ENCODE assay signal across 14 cellular contexts in the genomic region with DNA sequence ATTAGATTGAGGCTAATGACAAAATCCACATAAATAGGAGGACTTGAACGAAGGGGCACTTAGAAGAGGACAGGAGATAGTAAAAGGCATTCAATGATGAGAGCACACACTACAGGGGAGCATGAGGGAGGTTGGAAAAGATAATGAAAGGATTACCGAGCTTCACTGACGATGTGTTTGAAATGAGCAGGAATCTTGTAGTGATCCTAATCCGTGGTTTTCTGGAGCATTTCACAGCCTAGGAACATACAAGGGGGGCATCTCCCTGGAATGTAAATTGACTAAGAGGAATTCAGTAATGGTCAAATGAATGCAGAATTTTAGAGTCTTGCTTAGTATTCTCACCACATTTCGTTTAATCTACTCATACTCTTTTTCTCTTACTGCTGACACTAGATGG. TPM values are rescaled to one million over a fixed set of nuclear protein-coding genes. Genes with fewer than 3 reads are reported as not detected.
DNase-seq lines count a peak whose midpoint lies in the region; ATAC-seq and TF ChIP-seq lines count a peak whose summit lies in the region.
"Had no signal": no experiment of that assay in that cellular context is flagged by ENCODE, and none has a peak within 500 bp of the region (broad histone marks: within the 10 kb centered on the region; RNA-seq: fewer than 3 reads in every experiment).

No MANE protein-coding gene starts in this region.

- no peak overlapping the region for H2BK15ac ChIP-seq in mesendoderm (replicated peaks; ENCODE audit: low read depth)

- no CpG with 5 or more reads among the region's 5 CpGs for WGBS in mesendoderm (ENCODE audit: extremely low coverage, insufficient coverage, low lambda C conversion rate)
- 45% methylated on average over 5 of the region's 5 CpGs for WGBS in smooth muscle cell (ENCODE audit: low lambda C conversion rate)

- no peaks in the 10 kb centered on the region for H3K9me3 Mint-ChIP-seq in activated T-cell treated with anti-CD3 and anti-CD28 coated beads, Interleukin-2, amount 50 U/mL, for 72 hours
- no peaks in the 10 kb centered on the region for H3K9me3 Mint-ChIP-seq in activated T-cell treated with anti-CD3 and anti-CD28 coated beads, Interleukin-2, amount 50 U/mL, for 4 hours
- H3K9me3 Mint-ChIP-seq in natural killer cell treated with Interleukin-12 subunit alpha and Interleukin-12 subunit beta and Interleukin-15 and Interleukin-18, amount 100 ng/mL, for 72 hours = no peaks in the 10 kb centered on the region
- H3K9me3 Mint-ChIP-seq: CD14-positive monocyte had no signal

- H3K4me3 ChIP-seq in mesendoderm (ENCODE audit: low read length) (no peak overlapping the region), smooth muscle cell (no peak overlapping the region)
- H3K4me3 ChIP-seq: PC-9 had no signal

- H3K4me1 ChIP-seq in mesendoderm (ENCODE audit: control insufficient read depth, low read depth, low read length) (peaks cover 4% of the 10 kb centered on the region), smooth muscle cell (ENCODE audit: low read depth) (peaks cover 20% of the 10 kb centered on the region)

- H3K9me3 ChIP-seq in smooth muscle cell (replicated peaks; ENCODE audit: low read depth) = no peaks in the 10 kb centered on the region

- DNase-seq in activated T-cell treated with anti-CD3 and anti-CD28 coated beads, Interleukin-2, amount 50 U/mL, for 72 hours = no peak
- no peak for DNase-seq in activated T-cell treated with anti-CD3 and anti-CD28 coated beads, Interleukin-2, amount 50 U/mL, for 4 hours
- DNase-seq in amniotic epithelial cell (ENCODE audit: low read depth) = peak; percentile 71
- DNase-seq in mesendoderm = peak; percentile 32
- DNase-seq in smooth muscle cell (lab: John Stamatoyannopoulos, UW; ENCODE audit: unreplicated experiment) = no peak
- no peak for DNase-seq in natural killer cell treated with Interleukin-12 subunit alpha and Interleukin-12 subunit beta and Interleukin-15 and Interleukin-18, amount 100 ng/mL, for 72 hours (ENCODE audit: low spot score)
- DNase-seq in HEK293T (ENCODE audit: extremely low spot score) = no peak
- no peak for DNase-seq in DMS79 (lab: John Stamatoyannopoulos, UW)
- DNase-seq: Karpas-422, NCI-H1930, NCI-H2171, NCI-H774, PC-9 had no signal

- peaks cover 18% of the 10 kb centered on the region for H3K79me1 ChIP-seq in mesendoderm (ENCODE audit: low read length)

- H3K27me3 Mint-ChIP-seq in activated T-cell treated with anti-CD3 and anti-CD28 coated beads, Interleukin-2, amount 50 U/mL, for 72 hours (ENCODE audit: low read depth) = no peaks in the 10 kb centered on the region
- no peaks in the 10 kb centered on the region for H3K27me3 Mint-ChIP-seq in activated T-cell treated with anti-CD3 and anti-CD28 coated beads, Interleukin-2, amount 50 U/mL, for 4 hours (ENCODE audit: low read depth)
- no peaks in the 10 kb centered on the region for H3K27me3 Mint-ChIP-seq in natural killer cell treated with Interleukin-12 subunit alpha and Interleukin-12 subunit beta and Interleukin-15 and Interleukin-18, amount 100 ng/mL, for 72 hours

- no peak overlapping the region for H2BK5ac ChIP-seq in mesendoderm (ENCODE audit: low read length)

- H3K4me2 ChIP-seq in mesendoderm (ENCODE audit: low read length) (no peak overlapping the region), smooth muscle cell (no peak overlapping the region)
- H3K4me2 ChIP-seq: PC-9 had no signal

- no peak overlapping the region for H4K5ac ChIP-seq in mesendoderm (ENCODE audit: low read length)

- H3K27ac ChIP-seq in mesendoderm (ENCODE audit: low read depth, low read length) (no peak overlapping the region), smooth muscle cell (ENCODE audit: low read depth) (peak overlapping the region; percentile 14)

- no peak overlapping the region for H3K9ac ChIP-seq in mesendoderm (ENCODE audit: low read length)
- no peak overlapping the region for H3K9ac ChIP-seq in smooth muscle cell (ENCODE audit: low read depth)

- H3K4ac ChIP-seq in mesendoderm (ENCODE audit: low read depth, low read length) = no peak overlapping the region

- H4K20me1 ChIP-seq in smooth muscle cell (ENCODE audit: low read depth) = peaks cover 49% of the 10 kb centered on the region

- H3K18ac ChIP-seq in mesendoderm (ENCODE audit: low read length) = no peak overlapping the region

- H2AK5ac ChIP-seq in mesendoderm (ENCODE audit: low read length) = no peak overlapping the region

- no peak overlapping the region for H2AFZ ChIP-seq in smooth muscle cell (ENCODE audit: low read depth)
- H2AFZ ChIP-seq: PC-9 had no signal

- H3K27ac Mint-ChIP-seq in activated T-cell treated with anti-CD3 and anti-CD28 coated beads, Interleukin-2, amount 50 U/mL, for 72 hours = peak overlapping the region; percentile 11
- H3K27ac Mint-ChIP-seq in natural killer cell treated with Interleukin-12 subunit alpha and Interleukin-12 subunit beta and Interleukin-15 and Interleukin-18, amount 100 ng/mL, for 72 hours = peak overlapping the region in 1 of 2 donors; percentile 8
- H3K27ac Mint-ChIP-seq: CD14-positive monocyte had no signal

- H3K36me3 ChIP-seq in mesendoderm (ENCODE audit: control insufficient read depth, insufficient read depth, low read length) = peaks cover 7% of the 10 kb centered on the region
- H3K36me3 ChIP-seq in smooth muscle cell (ENCODE audit: low read depth) = peaks cover 16% of the 10 kb centered on the region

- H3K27me3 ChIP-seq in mesendoderm (ENCODE audit: insufficient read depth, low read length, poor library complexity) = no peaks in the 10 kb centered on the region
- no peaks in the 10 kb centered on the region for H3K27me3 ChIP-seq in smooth muscle cell (ENCODE audit: low read depth)

- POLR2A ChIA-PET in HEK293T (lab: Yijun Ruan, JAX) = no interaction called here

- no peak overlapping the region for H4K8ac ChIP-seq in mesendoderm (ENCODE audit: low read depth, low read length)

- no peak overlapping the region for H3K4me3 Mint-ChIP-seq in activated T-cell treated with anti-CD3 and anti-CD28 coated beads, Interleukin-2, amount 50 U/mL, for 72 hours
- no peak overlapping the region for H3K4me3 Mint-ChIP-seq in activated T-cell treated with anti-CD3 and anti-CD28 coated beads, Interleukin-2, amount 50 U/mL, for 4 hours
- H3K4me3 Mint-ChIP-seq in natural killer cell treated with Interleukin-12 subunit alpha and Interleukin-12 subunit beta and Interleukin-15 and Interleukin-18, amount 100 ng/mL, for 72 hours = no peak overlapping the region
- H3K4me3 Mint-ChIP-seq: CD14-positive monocyte had no signal

- no peak overlapping the region for H3K23ac ChIP-seq in mesendoderm (ENCODE audit: low read length)

- ATAC-seq in activated T-cell treated with anti-CD3 and anti-CD28 coated beads, Interleukin-2, amount 50 U/mL, for 72 hours (replicated peaks in 1 of 2) = no peak
- ATAC-seq in activated T-cell treated with anti-CD3 and anti-CD28 coated beads, Interleukin-2, amount 50 U/mL, for 4 hours = no peak
- ATAC-seq in natural killer cell treated with Interleukin-12 subunit alpha and Interleukin-12 subunit beta and Interleukin-15 and Interleukin-18, amount 100 ng/mL, for 72 hours = no peak

- H2BK120ac ChIP-seq in mesendoderm (ENCODE audit: low read depth, low read length) = no peak overlapping the region

- H3F3A ChIP-seq in smooth muscle cell (ENCODE audit: low read depth) = no peaks in the 10 kb centered on the region

- peaks cover 20% of the 10 kb centered on the region for H3K4me1 Mint-ChIP-seq in activated T-cell treated with anti-CD3 and anti-CD28 coated beads, Interleukin-2, amount 50 U/mL, for 72 hours (ENCODE audit: low read depth)
- peaks cover 27% of the 10 kb centered on the region for H3K4me1 Mint-ChIP-seq in activated T-cell treated with anti-CD3 and anti-CD28 coated beads, Interleukin-2, amount 50 U/mL, for 4 hours (ENCODE audit: low read depth)
- H3K4me1 Mint-ChIP-seq in natural killer cell treated with Interleukin-12 subunit alpha and Interleukin-12 subunit beta and Interleukin-15 and Interleukin-18, amount 100 ng/mL, for 72 hours (ENCODE audit: low read depth in 2 of 2) = peaks cover 24% of the 10 kb centered on the region in 2 donors

- H3K56ac ChIP-seq in mesendoderm (ENCODE audit: low read length) = no peak overlapping the region

- no peak for TF ChIP-seq CTCF in smooth muscle cell (IDR thresholded peaks at IDR 0.05; ENCODE audit: borderline replicate concordance, insufficient read depth, poor library complexity, severe bottlenecking)

- H3K79me2 ChIP-seq in mesendoderm (ENCODE audit: control insufficient read depth, insufficient read depth, low read length) = peaks cover 26% of the 10 kb centered on the region
- H3K79me2 ChIP-seq in smooth muscle cell (ENCODE audit: low read depth) = peaks cover 35% of the 10 kb centered on the region

- CTCF ChIA-PET in HEK293T (lab: Yijun Ruan, JAX) = no interaction called here

- H3K36me3 Mint-ChIP-seq in activated T-cell treated with anti-CD3 and anti-CD28 coated beads, Interleukin-2, amount 50 U/mL, for 72 hours (ENCODE audit: insufficient read depth in 2 of 2) = peaks cover 7 to 11% of the 10 kb centered on the region in 2 donors
- H3K36me3 Mint-ChIP-seq in activated T-cell treated with anti-CD3 and anti-CD28 coated beads, Interleukin-2, amount 50 U/mL, for 4 hours (ENCODE audit: insufficient read depth) = peaks cover 41% of the 10 kb centered on the region
- peaks cover 23% of the 10 kb centered on the region for H3K36me3 Mint-ChIP-seq in natural killer cell treated with Interleukin-12 subunit alpha and Interleukin-12 subunit beta and Interleukin-15 and Interleukin-18, amount 100 ng/mL, for 72 hours

RNA-seq across cellular contexts. Expression of a gene that starts 5.2 kb away (rescaled TPM):
- total RNA-seq in activated T-cell treated with anti-CD3 and anti-CD28 coated beads, Interleukin-2, amount 50 U/mL, for 72 hours = 10 to 100 TPM; 19.2 to 23.9 TPM
- 10 to 100 TPM; 27.2 to 30.2 (median 29.3) TPM for total RNA-seq in activated T-cell treated with anti-CD3 and anti-CD28 coated beads, Interleukin-2, amount 50 U/mL, for 4 hours
- 42.0 TPM for polyA plus RNA-seq in mesendoderm (2013, experiment 1 of 2)
- 45.1 TPM for polyA plus RNA-seq in mesendoderm (2013, experiment 2 of 2)
- 35.4 and 38.3 TPM in 2 replicates for total RNA-seq in smooth muscle cell
- polyA plus RNA-seq in smooth muscle cell = 28.7 and 29.5 TPM in 2 replicates
- total RNA-seq in natural killer cell treated with Interleukin-12 subunit alpha and Interleukin-12 subunit beta and Interleukin-15 and Interleukin-18, amount 100 ng/mL, for 72 hours = 10 to 100 TPM; 24.5 to 29.1 TPM

RNA-seq across cellular contexts. Expression of a gene that starts 33.8 kb away (rescaled TPM):
- 10 to 100 TPM; 62.0 to 64.1 TPM for total RNA-seq in activated T-cell treated with anti-CD3 and anti-CD28 coated beads, Interleukin-2, amount 50 U/mL, for 72 hours
- 10 to 100 TPM; 36.0 to 43.4 (median 42.4) TPM for total RNA-seq in activated T-cell treated with anti-CD3 and anti-CD28 coated beads, Interleukin-2, amount 50 U/mL, for 4 hours
- polyA plus RNA-seq in mesendoderm (2013, experiment 1 of 2) = 80.1 TPM
- polyA plus RNA-seq in mesendoderm (2013, experiment 2 of 2) = 73.8 TPM
- total RNA-seq in smooth muscle cell = 18.8 and 24.4 TPM in 2 replicates
- 14.2 and 25.1 TPM in 2 replicates for polyA plus RNA-seq in smooth muscle cell
- total RNA-seq in natural killer cell treated with Interleukin-12 subunit alpha and Interleukin-12 subunit beta and Interleukin-15 and Interleukin-18, amount 100 ng/mL, for 72 hours = 10 to 100 TPM; 27.9 to 49.5 TPM

RNA-seq across cellular contexts. Expression of a gene that starts 34.2 kb away (rescaled TPM):
- total RNA-seq in activated T-cell treated with anti-CD3 and anti-CD28 coated beads, Interleukin-2, amount 50 U/mL, for 72 hours = 100 to 1,000 TPM; 114 to 121 TPM
- total RNA-seq in activated T-cell treated with anti-CD3 and anti-CD28 coated beads, Interleukin-2, amount 50 U/mL, for 4 hours = 100 to 1,000 TPM; 106 to 112 (median 109) TPM
- 181 TPM for polyA plus RNA-seq in mesendoderm (2013, experiment 1 of 2)
- polyA plus RNA-seq in mesendoderm (2013, experiment 2 of 2) = 174 TPM
- total RNA-seq in smooth muscle cell = 53.2 and 56.6 TPM in 2 replicates
- 95.5 and 110 TPM in 2 replicates for polyA plus RNA-seq in smooth muscle cell
- 100 to 1,000 TPM in 1 of 2 donors, 10 to 100 TPM in 1; 85.4 to 145 TPM for total RNA-seq in natural killer cell treated with Interleukin-12 subunit alpha and Interleukin-12 subunit beta and Interleukin-15 and Interleukin-18, amount 100 ng/mL, for 72 hours

RNA-seq across cellular contexts. Expression of a gene that starts 36.2 kb away (rescaled TPM):
- under 1 TPM in 1 of 2 donors, not detected in 1; 0.91 TPM for total RNA-seq in activated T-cell treated with anti-CD3 and anti-CD28 coated beads, Interleukin-2, amount 50 U/mL, for 72 hours
- 1 to 10 TPM; 1.4 to 1.7 (median 1.6) TPM for total RNA-seq in activated T-cell treated with anti-CD3 and anti-CD28 coated beads, Interleukin-2, amount 50 U/mL, for 4 hours
- 0.91 TPM for polyA plus RNA-seq in mesendoderm (2013, experiment 1 of 2)
- polyA plus RNA-seq in mesendoderm (2013, experiment 2 of 2) = 0.88 TPM
- 0.76 and 4.5 TPM in 2 replicates for total RNA-seq in smooth muscle cell
- polyA plus RNA-seq in smooth muscle cell = 0.69 and 1.1 TPM in 2 replicates
- under 1 TPM in 1 of 2 donors, not detected in 1; 0.52 TPM for total RNA-seq in natural killer cell treated with Interleukin-12 subunit alpha and Interleukin-12 subunit beta and Interleukin-15 and Interleukin-18, amount 100 ng/mL, for 72 hours

RNA-seq across cellular contexts. Expression of a gene that starts 55.4 kb away (rescaled TPM):
- 10 to 100 TPM; 12.4 to 12.6 TPM for total RNA-seq in activated T-cell treated with anti-CD3 and anti-CD28 coated beads, Interleukin-2, amount 50 U/mL, for 72 hours
- 10 to 100 TPM; 16.5 to 23.1 (median 17.5) TPM for total RNA-seq in activated T-cell treated with anti-CD3 and anti-CD28 coated beads, Interleukin-2, amount 50 U/mL, for 4 hours
- 100 TPM for polyA plus RNA-seq in mesendoderm (2013, experiment 1 of 2)
- polyA plus RNA-seq in mesendoderm (2013, experiment 2 of 2) = 102 TPM
- 24.9 and 42.4 TPM in 2 replicates for total RNA-seq in smooth muscle cell
- polyA plus RNA-seq in smooth muscle cell = 46.4 and 48.1 TPM in 2 replicates
- 10 to 100 TPM; 10.6 to 38.7 TPM for total RNA-seq in natural killer cell treated with Interleukin-12 subunit alpha and Interleukin-12 subunit beta and Interleukin-15 and Interleukin-18, amount 100 ng/mL, for 72 hours

Comparison
In these comparisons a context has a peak if more than half of its experiments do, and no peak if none do; other contexts are left out.
1. DNase-seq: peak in amniotic epithelial cell (single experiment) and mesendoderm (single experiment); none in activated T-cell treated with anti-CD3 and anti-CD28 coated beads, Interleukin-2, amount 50 U/mL, for 72 hours (0 of 2), activated T-cell treated with anti-CD3 and anti-CD28 coated beads, Interleukin-2, amount 50 U/mL, for 4 hours (single experiment), smooth muscle cell (single experiment), natural killer cell treated with Interleukin-12 subunit alpha and Interleukin-12 subunit beta and Interleukin-15 and Interleukin-18, amount 100 ng/mL, for 72 hours (single experiment), HEK293T (single experiment) and DMS79 (single experiment).